In the genomic region with DNA sequence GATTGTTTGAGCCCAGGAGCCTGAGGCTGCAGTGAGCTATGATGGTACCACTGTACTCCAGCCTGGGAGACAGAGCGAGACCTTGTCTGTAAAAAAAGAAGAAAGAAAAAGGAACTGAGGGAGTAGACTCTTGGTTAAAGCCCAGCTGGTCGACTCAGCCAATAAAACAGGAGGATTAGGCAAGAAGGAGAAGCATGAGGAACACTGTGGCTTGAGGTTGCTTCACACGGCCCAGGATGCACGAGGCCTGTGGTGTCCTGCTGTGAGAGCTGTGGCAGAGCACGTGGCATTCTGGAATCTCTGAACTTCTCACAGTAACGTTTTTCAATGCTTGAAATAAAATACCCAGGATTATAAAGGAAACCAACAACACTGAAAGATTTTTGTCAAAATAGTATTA, we compare ENCODE assay signal across 14 cellular contexts.
DNase-seq lines count a peak whose midpoint lies in the region; ATAC-seq and TF ChIP-seq lines count a peak whose summit lies in the region.
"Had no signal": no experiment of that assay in that cellular context is flagged by ENCODE, and none has a peak within 500 bp of the region (broad histone marks: within the 10 kb centered on the region; RNA-seq: fewer than 3 reads in every experiment).

No MANE protein-coding gene starts in this region.

- H3K36me3 Mint-ChIP-seq in IgD-negative memory B cell = peaks cover 1% of the 10 kb centered on the region

- peaks cover 9% of the 10 kb centered on the region for H3K4me1 ChIP-seq in lower lobe of right lung
- H3K4me1 ChIP-seq: pancreas, tibial artery had no signal

- no peaks in the 10 kb centered on the region for H3K9me3 ChIP-seq in lower lobe of right lung
- H3K9me3 ChIP-seq: pancreas, tibial artery had no signal

- H3K27ac ChIP-seq in lower lobe of right lung = no peak overlapping the region
- H3K27ac ChIP-seq: pancreas, PC-9, tibial artery, VCaP had no signal

- CTCF ChIA-PET in BJ (lab: Yijun Ruan, JAX) = interaction anchor here (1.4 to 4.7 kb wide), 5 partner anchors 10 to 334 kb away, joined by 3 to 53 read pairs (median 5); no protein-coding TSS in a partner anchor

- no peaks in the 10 kb centered on the region for H3K9me3 Mint-ChIP-seq in IgD-negative memory B cell

- TF ChIP-seq CTCF in BJ (IDR thresholded peaks at IDR 0.05; ENCODE audit: insufficient read depth, low read depth, low read length) (no peak), lower lobe of right lung (IDR thresholded peaks at IDR 0.05) (no peak)

- intact Hi-C loops in lower lobe of right lung (cut with DNase I) = no loop called here

- peak overlapping the region in 2 of 3 donors; percentile 31 to 84 for H3K27ac Mint-ChIP-seq in IgD-negative memory B cell

- H3K36me3 ChIP-seq in BJ (ENCODE audit: control insufficient read depth, insufficient read depth, low read length) (no peaks in the 10 kb centered on the region), lower lobe of right lung (no peaks in the 10 kb centered on the region)
- H3K36me3 ChIP-seq: pancreas, tibial artery had no signal

- no peak overlapping the region for H3K4me3 ChIP-seq in BJ (ENCODE audit: low read depth, low read length)
- H3K4me3 ChIP-seq in lower lobe of right lung = no peak overlapping the region
- H3K4me3 ChIP-seq: pancreas, PC-9, tibial artery had no signal

- H3K27me3 ChIP-seq in BJ (ENCODE audit: control insufficient read depth, insufficient read depth, low read length) = no peaks in the 10 kb centered on the region
- no peaks in the 10 kb centered on the region for H3K27me3 ChIP-seq in lower lobe of right lung (ENCODE audit: low read depth)
- H3K27me3 ChIP-seq: pancreas, tibial artery had no signal

- POLR2A ChIA-PET in BJ (lab: Charles Lee) = no interaction called here

- H3K4me1 Mint-ChIP-seq in IgD-negative memory B cell = peaks cover 0 to 4% (median 2%) of the 10 kb centered on the region in 3 donors

- peak; percentile 63 to 75 for ATAC-seq in lower lobe of right lung

- DNase-seq in BJ (ENCODE audit: low read depth) (peak; percentile 35), UCSD-AML1 (lab: John Stamatoyannopoulos, UW; ENCODE audit: unreplicated experiment) (peak; percentile 40), lower lobe of right lung (peak; percentile 83), NCI-H2029 treated with DMSO at 0.1 percent for 48 hours (lab: John Stamatoyannopoulos, UW) (no peak), NCI-H187 treated with DMSO at 0.1 percent for 48 hours (lab: John Stamatoyannopoulos, UW) (no peak), HuH-7.5 (ENCODE audit: low spot score) (no peak)
- DNase-seq in stimulated activated CD4-positive, alpha-beta T cell treated with anti-CD3 and anti-CD28 coated beads, Interleukin-4, amount 100 ng/mL, for 24 hours = no peak
- DNase-seq: foreskin melanocyte, NCI-H1694 treated with DMSO at 0.1 percent for 48 hours, PC-9 had no signal

- H3K4me3 Mint-ChIP-seq in IgD-negative memory B cell = no peak overlapping the region

- H3K27me3 Mint-ChIP-seq in IgD-negative memory B cell = no peaks in the 10 kb centered on the region

Comparison
In these comparisons a context has a peak if more than half of its experiments do, and no peak if none do; other contexts are left out.
1. DNase-seq: peak in BJ (single experiment), UCSD-AML1 (single experiment) and lower lobe of right lung (single experiment); none in NCI-H2029 treated with DMSO at 0.1 percent for 48 hours (single experiment), stimulated activated CD4-positive, alpha-beta T cell treated with anti-CD3 and anti-CD28 coated beads, Interleukin-4, amount 100 ng/mL, for 24 hours (single experiment), NCI-H187 treated with DMSO at 0.1 percent for 48 hours (single experiment) and HuH-7.5 (single experiment).